ENCODE assay signal across 17 cellular contexts in genomic region chr12:18643673-18644072, GRCh38.
A peak's percentile ranks its signal among the peaks of the same experiment; 100 is the strongest.
DNase-seq lines count a peak whose midpoint lies in the region; ATAC-seq and TF ChIP-seq lines count a peak whose summit lies in the region.
"Had no signal": no experiment of that assay in that cellular context is flagged by ENCODE, and none has a peak within 500 bp of the region (broad histone marks: within the 10 kb centered on the region; RNA-seq: fewer than 3 reads in every experiment).

No MANE protein-coding gene starts in this region.

- no peak for DNase-seq in GM23338 (ENCODE audit: low spot score)
- DNase-seq in astrocyte of the spinal cord (ENCODE audit: low read depth, low spot score), result peak; percentile 42
- DNase-seq in hepatocyte (ENCODE audit: low spot score), result peak; percentile 13
- DNase-seq in smooth muscle cell (lab: John Stamatoyannopoulos, UW; ENCODE audit: unreplicated experiment), result no peak
- no peak for DNase-seq in MG63
- DNase-seq: activated CD4-positive, alpha-beta memory T cell treated with anti-CD3 and anti-CD28 coated beads for 36 hours; activated naive CD8-positive, alpha-beta T cell treated with anti-CD3 and anti-CD28 coated beads for 36 hours; activated T-cell treated with anti-CD3 and anti-CD28 coated beads, Interleukin-2, amount 50 U/mL, for 4 hours; C1 segment of cervical spinal cord; effector memory CD8-positive, alpha-beta T cell; midbrain; NCI-H1930; NCI-H524; PC-9 had no signal

- H3K9me2 ChIP-seq in GM23338 (ENCODE audit: insufficient read depth) (no peaks in the 10 kb centered on the region), hepatocyte (replicated peaks; ENCODE audit: insufficient read depth) (no peaks in the 10 kb centered on the region)

- H2AFZ ChIP-seq in GM23338, result no peak overlapping the region
- no peak overlapping the region for H2AFZ ChIP-seq in hepatocyte
- peak overlapping the region; percentile 27 for H2AFZ ChIP-seq in smooth muscle cell (ENCODE audit: low read depth)
- H2AFZ ChIP-seq: PC-9 had no signal

- H3K27me3 ChIP-seq in GM23338 (ENCODE audit: insufficient read depth) (no peaks in the 10 kb centered on the region), hepatocyte (no peaks in the 10 kb centered on the region), smooth muscle cell (ENCODE audit: low read depth) (no peaks in the 10 kb centered on the region), MG63 (no peaks in the 10 kb centered on the region)

- no peaks in the 10 kb centered on the region for H3K9me3 ChIP-seq in hepatocyte (ENCODE audit: low read depth)
- H3K9me3 ChIP-seq in smooth muscle cell (replicated peaks; ENCODE audit: low read depth), result no peaks in the 10 kb centered on the region
- no peaks in the 10 kb centered on the region for H3K9me3 ChIP-seq in MG63

- H3K9me3 Mint-ChIP-seq in GM23338, result no peaks in the 10 kb centered on the region
- H3K9me3 Mint-ChIP-seq: activated CD4-positive, alpha-beta memory T cell treated with anti-CD3 and anti-CD28 coated beads for 36 hours; activated naive CD8-positive, alpha-beta T cell treated with anti-CD3 and anti-CD28 coated beads for 36 hours; activated T-cell treated with anti-CD3 and anti-CD28 coated beads, Interleukin-2, amount 50 U/mL, for 4 hours; effector memory CD8-positive, alpha-beta T cell had no signal

- H3K36me3 Mint-ChIP-seq in GM23338 (ENCODE audit: low read depth), result no peaks in the 10 kb centered on the region
- H3K36me3 Mint-ChIP-seq: activated CD4-positive, alpha-beta memory T cell treated with anti-CD3 and anti-CD28 coated beads for 36 hours; activated naive CD8-positive, alpha-beta T cell treated with anti-CD3 and anti-CD28 coated beads for 36 hours had no signal

- H3K4me1 ChIP-seq in GM23338 (ENCODE audit: insufficient read depth), result no peaks in the 10 kb centered on the region
- no peaks in the 10 kb centered on the region for H3K4me1 ChIP-seq in hepatocyte (ENCODE audit: insufficient read depth)
- H3K4me1 ChIP-seq in smooth muscle cell (ENCODE audit: low read depth), result no peaks in the 10 kb centered on the region

- H3K4me3 Mint-ChIP-seq in GM23338, result no peak overlapping the region
- H3K4me3 Mint-ChIP-seq: activated CD4-positive, alpha-beta memory T cell treated with anti-CD3 and anti-CD28 coated beads for 36 hours; activated naive CD8-positive, alpha-beta T cell treated with anti-CD3 and anti-CD28 coated beads for 36 hours; activated T-cell treated with anti-CD3 and anti-CD28 coated beads, Interleukin-2, amount 50 U/mL, for 4 hours; effector memory CD8-positive, alpha-beta T cell had no signal

- H4K20me1 ChIP-seq in GM23338 (replicated peaks; ENCODE audit: insufficient read depth) (no peaks in the 10 kb centered on the region), hepatocyte (ENCODE audit: insufficient read depth, poor library complexity, severe bottlenecking) (no peaks in the 10 kb centered on the region), smooth muscle cell (ENCODE audit: low read depth) (no peaks in the 10 kb centered on the region)

- H3K4me2 ChIP-seq in GM23338 (no peak overlapping the region), hepatocyte (no peak overlapping the region), smooth muscle cell (peak overlapping the region; percentile 44)
- H3K4me2 ChIP-seq: PC-9 had no signal

- H3K79me2 ChIP-seq in GM23338 (replicated peaks; ENCODE audit: insufficient read depth) (no peaks in the 10 kb centered on the region), hepatocyte (no peaks in the 10 kb centered on the region), smooth muscle cell (ENCODE audit: low read depth) (no peaks in the 10 kb centered on the region)

- H3K4me1 Mint-ChIP-seq in GM23338, result no peaks in the 10 kb centered on the region
- H3K4me1 Mint-ChIP-seq: activated naive CD8-positive, alpha-beta T cell treated with anti-CD3 and anti-CD28 coated beads for 36 hours had no signal

- ATAC-seq in GM23338, result no peak
- ATAC-seq in HG02938 (IDR thresholded peaks at IDR 0.05; ENCODE audit: unreplicated experiment), result no peak
- no peak for ATAC-seq in HG03025 (IDR thresholded peaks at IDR 0.05; ENCODE audit: low FRiP score, unreplicated experiment)
- ATAC-seq: activated T-cell treated with anti-CD3 and anti-CD28 coated beads, Interleukin-2, amount 50 U/mL, for 4 hours; effector memory CD8-positive, alpha-beta T cell had no signal

- TF ChIP-seq CTCF in GM23338 (conservative IDR thresholded peaks at IDR 0.05; ENCODE audit: low read depth in 2 of 2) (no peak), astrocyte of the spinal cord (IDR thresholded peaks at IDR 0.05; ENCODE audit: low read depth, low read length) (no peak), hepatocyte (IDR thresholded peaks at IDR 0.05; ENCODE audit: poor library complexity) (no peak), smooth muscle cell (IDR thresholded peaks at IDR 0.05; ENCODE audit: borderline replicate concordance, insufficient read depth, poor library complexity, severe bottlenecking) (no peak)

- H3K36me3 ChIP-seq in GM23338 (ENCODE audit: insufficient read depth) (no peaks in the 10 kb centered on the region), hepatocyte (replicated peaks; ENCODE audit: insufficient read depth, low read depth) (no peaks in the 10 kb centered on the region), smooth muscle cell (ENCODE audit: low read depth) (no peaks in the 10 kb centered on the region), MG63 (no peaks in the 10 kb centered on the region)

- no peaks in the 10 kb centered on the region for H3K27me3 Mint-ChIP-seq in GM23338 (ENCODE audit: insufficient read depth, low read depth, poor library complexity)
- H3K27me3 Mint-ChIP-seq: activated CD4-positive, alpha-beta memory T cell treated with anti-CD3 and anti-CD28 coated beads for 36 hours; activated naive CD8-positive, alpha-beta T cell treated with anti-CD3 and anti-CD28 coated beads for 36 hours; effector memory CD8-positive, alpha-beta T cell had no signal

- H3F3A ChIP-seq in GM23338 (replicated peaks; ENCODE audit: low read depth) (no peaks in the 10 kb centered on the region), smooth muscle cell (ENCODE audit: low read depth) (no peaks in the 10 kb centered on the region)

- in situ Hi-C loops in astrocyte of the spinal cord (cut with HindIII; ENCODE audit: low sequenced_read_pairs), result no loop called here

- WGBS in hepatocyte (ENCODE audit: low lambda C conversion rate, missing lambda C conversion rate), result 70% methylated on average over 5 of the region's 5 CpGs
- 52% methylated on average over 5 of the region's 5 CpGs for WGBS in smooth muscle cell (ENCODE audit: low lambda C conversion rate)

- H3K9ac ChIP-seq in smooth muscle cell (ENCODE audit: low read depth), result no peak overlapping the region

- H3K27ac ChIP-seq in GM23338 (ENCODE audit: low read depth) (no peak overlapping the region), hepatocyte (no peak overlapping the region), smooth muscle cell (ENCODE audit: low read depth) (no peak overlapping the region)
- H3K27ac ChIP-seq: PC-9, VCaP had no signal

- H3K27ac Mint-ChIP-seq in GM23338, result peak overlapping the region; percentile 5; the same call in 1 of the 2 replicates
- H3K27ac Mint-ChIP-seq: activated CD4-positive, alpha-beta memory T cell treated with anti-CD3 and anti-CD28 coated beads for 36 hours; activated naive CD8-positive, alpha-beta T cell treated with anti-CD3 and anti-CD28 coated beads for 36 hours; effector memory CD8-positive, alpha-beta T cell had no signal

- no peak overlapping the region for H3K4me3 ChIP-seq in GM23338
- no peak overlapping the region for H3K4me3 ChIP-seq in astrocyte of the spinal cord (ENCODE audit: low read depth, low read length)
- no peak overlapping the region for H3K4me3 ChIP-seq in hepatocyte
- H3K4me3 ChIP-seq in smooth muscle cell, result no peak overlapping the region
- H3K4me3 ChIP-seq in MG63, result no peak overlapping the region
- H3K4me3 ChIP-seq: PC-9 had no signal

TF ChIP-seq in GM23338, 12 proteins besides CTCF, POLR2A, EP300 and RAD21:
- TF ChIP-seq NANOG (IDR thresholded peaks at IDR 0.05; ENCODE audit: borderline replicate concordance) (no peak), REST (IDR thresholded peaks at IDR 0.05; ENCODE audit: unreplicated experiment) (no peak), STAT1 (IDR thresholded peaks at IDR 0.05; ENCODE audit: unreplicated experiment) (no peak)

Comparison
In these comparisons a context has a peak if more than half of its experiments do, and no peak if none do; other contexts are left out.
1. DNase-seq: peak in astrocyte of the spinal cord (single experiment) and hepatocyte (single experiment); none in GM23338 (single experiment), smooth muscle cell (single experiment) and MG63 (single experiment).